Comparison of ENCODE assay signal across 15 cellular contexts in the genomic region with DNA sequence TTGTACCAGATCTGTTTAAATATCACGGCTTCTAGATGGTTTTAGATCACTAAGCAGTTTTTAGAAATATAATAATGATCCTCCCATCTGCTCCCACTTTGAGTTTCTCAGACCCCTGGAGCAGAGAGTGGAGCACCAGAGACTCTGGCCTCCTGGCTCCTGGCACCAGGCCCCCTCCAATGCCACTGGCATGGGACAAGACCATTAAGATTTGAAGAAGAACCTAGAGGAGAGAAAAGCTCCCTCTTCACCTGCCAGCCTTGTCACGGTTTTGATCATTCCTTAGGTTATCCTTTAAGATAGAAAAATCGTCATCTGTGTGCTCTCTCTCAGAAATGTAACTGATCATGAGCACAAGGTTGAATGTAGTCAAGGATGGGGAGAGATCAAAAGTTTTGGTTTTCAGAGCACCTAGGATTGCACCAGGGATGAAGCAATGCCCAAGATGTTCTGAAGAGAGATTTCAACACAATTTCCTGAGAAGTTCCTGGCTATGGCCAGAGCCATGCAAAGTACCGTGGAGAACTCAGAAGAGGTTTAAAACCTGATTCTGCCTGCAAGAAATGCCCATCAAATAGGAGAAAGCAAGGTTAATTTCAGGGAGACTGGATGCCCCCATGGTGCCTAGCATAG. TPM values are rescaled to one million over a fixed set of nuclear protein-coding genes. Genes with fewer than 3 reads are reported as not detected.
DNase-seq lines count a peak whose midpoint lies in the region; ATAC-seq and TF ChIP-seq lines count a peak whose summit lies in the region.
"Had no signal": no experiment of that assay in that cellular context is flagged by ENCODE, and none has a peak within 500 bp of the region (broad histone marks: within the 10 kb centered on the region; RNA-seq: fewer than 3 reads in every experiment).

No MANE protein-coding gene starts in this region.

- ATAC-seq in heart left ventricle = no peak

- peaks cover 0 to 10% (median 4%) of the 10 kb centered on the region in 3 donors for H3K27me3 Mint-ChIP-seq in immature natural killer cell (ENCODE audit: low read depth in 3 of 3)

- H3K4me1 ChIP-seq in left ventricle myocardium inferior (peaks cover 12% of the 10 kb centered on the region), heart left ventricle (peaks cover 0 to 99% (median under 1%) of the 10 kb centered on the region in 12 donors), transverse colon (peaks cover 0 to 20% (median 2%) of the 10 kb centered on the region in 4 donors)
- H3K4me1 ChIP-seq: BE2C, psoas muscle had no signal

- peaks cover 61% of the 10 kb centered on the region for H3K27me3 ChIP-seq in left ventricle myocardium inferior (ENCODE audit: low read depth)
- no peaks in the 10 kb centered on the region for H3K27me3 ChIP-seq in heart left ventricle
- H3K27me3 ChIP-seq in transverse colon = no peaks in the 10 kb centered on the region
- H3K27me3 ChIP-seq in brain microvascular endothelial cell (replicated peaks) = no peaks in the 10 kb centered on the region

- whole genome bisulfite sequencing in heart left ventricle, 4 donors = 73 to 83% (median 81%) methylated on average over 4 of the region's 4 CpGs
- 65 to 80% methylated on average over 4 of the region's 4 CpGs for WGBS in transverse colon (ENCODE audit: low coverage in 1 of 2), 2 donors

- no peak for TF ChIP-seq CTCF in left ventricle myocardium inferior (IDR thresholded peaks at IDR 0.05; ENCODE audit: borderline replicate concordance)
- no peak for TF ChIP-seq CTCF in heart left ventricle (IDR thresholded peaks at IDR 0.05)
- no peak for TF ChIP-seq CTCF in transverse colon (IDR thresholded peaks at IDR 0.05)
- no peak for TF ChIP-seq CTCF in brain microvascular endothelial cell (IDR thresholded peaks at IDR 0.05; ENCODE audit: low read depth, low read length, missing control alignments)

- H3K36me3 ChIP-seq in left ventricle myocardium inferior (no peaks in the 10 kb centered on the region), heart left ventricle (no peaks in the 10 kb centered on the region), transverse colon (no peaks in the 10 kb centered on the region), brain microvascular endothelial cell (replicated peaks) (no peaks in the 10 kb centered on the region)
- H3K36me3 ChIP-seq: BE2C, WERI-Rb-1 had no signal

- H3K4me3 Mint-ChIP-seq in immature natural killer cell = peak overlapping the region; percentile 82 to 90 (median 89)

- peak overlapping the region; percentile 58 for H3K27ac ChIP-seq in left ventricle myocardium inferior (replicated peaks)
- H3K27ac ChIP-seq in heart left ventricle = peak overlapping the region in 4 of 12 donors; percentile 39 to 95 (median 45)
- H3K27ac ChIP-seq in transverse colon = peak overlapping the region; percentile 70 to 76 (median 72)
- H3K27ac ChIP-seq in brain microvascular endothelial cell = no peak overlapping the region
- H3K27ac ChIP-seq: psoas muscle, WERI-Rb-1 had no signal

- TF ChIP-seq POLR2A in heart left ventricle (IDR thresholded peaks at IDR 0.05) = no peak
- no peak for TF ChIP-seq POLR2A in transverse colon (IDR thresholded peaks at IDR 0.05)

- in situ Hi-C loops in transverse colon (cut with MboI; ENCODE audit: low pct_ligation_motif_present in 1 of 4, low pct_unique_long_range_greater_than_20kb in 1 of 4, low sequenced_read_pairs in 3 of 4) = no loop called here
- in situ Hi-C loops in brain microvascular endothelial cell (cut with HindIII; ENCODE audit: low pct_ligation_motif_present, low sequenced_read_pairs) = no loop called here

- no peak overlapping the region for H3K4me3 ChIP-seq in left ventricle myocardium inferior
- no peak overlapping the region for H3K4me3 ChIP-seq in heart left ventricle
- no peak overlapping the region for H3K4me3 ChIP-seq in transverse colon
- H3K4me3 ChIP-seq in brain microvascular endothelial cell (ENCODE audit: low read depth, low read length) = no peak overlapping the region
- H3K4me3 ChIP-seq: psoas muscle had no signal

- peaks cover 99 to 100% of the 10 kb centered on the region in 2 donors for H3K4me1 Mint-ChIP-seq in immature natural killer cell

- peak overlapping the region; percentile 85 to 97 (median 96) for H3K27ac Mint-ChIP-seq in immature natural killer cell

- DNase-seq in left ventricle myocardium inferior (no peak), heart left ventricle (no peak), SKM-1 (lab: John Stamatoyannopoulos, UW; ENCODE audit: unreplicated experiment) (peak; percentile 55), immature natural killer cell (no peak), transverse colon (no peak), brain microvascular endothelial cell (no peak), hippocampal formation (lab: John Stamatoyannopoulos, UW) (no peak)
- no peak for DNase-seq in stimulated activated CD4-positive, alpha-beta T cell treated with anti-CD3 and anti-CD28 coated beads, Interleukin-2, amount 100 ng/mL, for 24 hours
- DNase-seq: BE2C; effector CD8-positive, alpha-beta T cell; NCI-H146; psoas muscle; trophoblast cell; WERI-Rb-1 had no signal

- H3K36me3 Mint-ChIP-seq in immature natural killer cell = peaks cover 0 to 4% (median 3%) of the 10 kb centered on the region in 3 donors

- TF ChIP-seq EP300 in transverse colon (IDR thresholded peaks at IDR 0.05; ENCODE audit: low read depth) = no peak

- peaks cover 0 to 5% (median 0%) of the 10 kb centered on the region in 6 donors for H3K9me3 Mint-ChIP-seq in immature natural killer cell

- intact Hi-C loops in left ventricle myocardium inferior (cut with micrococcal nuclease) = no loop called here
- intact Hi-C loops in heart left ventricle (cut with DNase I) = no loop called here
- intact Hi-C loops in transverse colon (cut with DNase I; ENCODE audit: low total_unique reads) = no loop called here

- H3K9me3 ChIP-seq in left ventricle myocardium inferior (replicated peaks) (peaks cover 6% of the 10 kb centered on the region), heart left ventricle (peaks cover 0 to 6% (median 0%) of the 10 kb centered on the region in 12 donors), transverse colon (no peaks in the 10 kb centered on the region)
- H3K9me3 ChIP-seq: BE2C, psoas muscle had no signal

RNA-seq across cellular contexts. Expression of a gene that starts 22.2 kb away (rescaled TPM):
- 5.0 TPM for total RNA-seq in left ventricle myocardium inferior
- 10 to 100 TPM in 2 of 9 donors, 1 to 10 TPM in 7; 2.1 to 49.0 (median 6.3) TPM for total RNA-seq in heart left ventricle
- 1 to 10 TPM; 3.7 to 3.9 TPM for polyA plus RNA-seq in heart left ventricle
- 100 to 1,000 TPM; 215 to 460 (median 264) TPM for polyA plus RNA-seq in immature natural killer cell
- 10 to 100 TPM in 3 of 4 donors, 1 to 10 TPM in 1; 2.8 to 25.4 (median 18.4) TPM for total RNA-seq in transverse colon
- total RNA-seq: lung microvascular endothelial cell had no signal
